8 cellular contexts compared by ENCODE assay signal in the genomic region with DNA sequence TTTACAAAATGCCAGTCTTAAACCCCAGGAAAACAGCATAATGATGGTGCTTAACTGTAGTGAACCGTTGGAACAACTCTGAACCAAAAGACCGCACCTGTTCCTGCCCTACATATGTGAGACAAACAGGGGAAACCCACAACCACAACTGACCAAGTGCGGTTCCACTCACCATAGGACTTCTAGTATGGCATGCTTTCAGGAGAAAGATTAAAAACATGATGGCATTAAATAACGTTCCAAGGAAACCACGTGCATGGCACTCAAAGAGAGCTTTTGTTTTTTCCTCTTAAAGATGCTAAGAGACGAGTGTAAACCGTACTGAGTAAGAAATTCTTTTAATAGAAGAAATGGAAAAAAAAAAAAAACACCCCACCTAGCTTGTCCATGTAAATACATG.
DNase-seq lines count a peak whose midpoint lies in the region; ATAC-seq and TF ChIP-seq lines count a peak whose summit lies in the region.
"Had no signal": no experiment of that assay in that cellular context is flagged by ENCODE, and none has a peak within 500 bp of the region (broad histone marks: within the 10 kb centered on the region; RNA-seq: fewer than 3 reads in every experiment).

No MANE protein-coding gene starts in this region.

- peak overlapping the region; percentile 39 for H3K4me2 ChIP-seq in OCI-LY3 (ENCODE audit: low read length)

- no peak overlapping the region for H3K9ac ChIP-seq in OCI-LY3 (ENCODE audit: low read length)

- no peak for TF ChIP-seq CTCF in OCI-LY3 (IDR thresholded peaks at IDR 0.05; ENCODE audit: low read depth, low read length)

- no peaks in the 10 kb centered on the region for H3K9me3 ChIP-seq in OCI-LY3 (ENCODE audit: insufficient read depth, low read length)

- H3K36me3 ChIP-seq in OCI-LY3 (replicated peaks; ENCODE audit: low read depth, low read length) = no peaks in the 10 kb centered on the region

- no peak overlapping the region for H3K27ac ChIP-seq in OCI-LY3 (ENCODE audit: low read length)

- H2AFZ ChIP-seq in OCI-LY3 (ENCODE audit: low read depth, low read length) = no peak overlapping the region

- H3K27me3 ChIP-seq in OCI-LY3 (ENCODE audit: low read depth, low read length) = no peaks in the 10 kb centered on the region

- ATAC-seq in GM18873 (IDR thresholded peaks at IDR 0.05; ENCODE audit: low FRiP score, unreplicated experiment) (peak; percentile 84), HG02588 (IDR thresholded peaks at IDR 0.05; ENCODE audit: unreplicated experiment) (peak; percentile 90)

- no peaks in the 10 kb centered on the region for H4K20me1 ChIP-seq in OCI-LY3 (ENCODE audit: insufficient read depth, low read length)

- peak; percentile 1 for DNase-seq in stimulated activated CD4-positive, alpha-beta T cell treated with anti-CD3 and anti-CD28 coated beads, Interleukin-2, amount 100 ng/mL, for 4 hours (ENCODE audit: low read depth)
- DNase-seq in HuH-7.5 (ENCODE audit: low spot score) (no peak), DMS 273 treated with DMSO at 0.1 percent for 48 hours (lab: John Stamatoyannopoulos, UW) (no peak), HK-2 (ENCODE audit: unreplicated experiment) (no peak)
- DNase-seq: endodermal cell had no signal

- H3K4me3 ChIP-seq in OCI-LY3 (ENCODE audit: low read length) = no peak overlapping the region

- no peaks in the 10 kb centered on the region for H3K79me2 ChIP-seq in OCI-LY3 (ENCODE audit: low read length)

- peaks cover 31% of the 10 kb centered on the region for H3K4me1 ChIP-seq in OCI-LY3 (ENCODE audit: low read length)
